Comparison of ENCODE assay signal across 14 cellular contexts in the genomic region with DNA sequence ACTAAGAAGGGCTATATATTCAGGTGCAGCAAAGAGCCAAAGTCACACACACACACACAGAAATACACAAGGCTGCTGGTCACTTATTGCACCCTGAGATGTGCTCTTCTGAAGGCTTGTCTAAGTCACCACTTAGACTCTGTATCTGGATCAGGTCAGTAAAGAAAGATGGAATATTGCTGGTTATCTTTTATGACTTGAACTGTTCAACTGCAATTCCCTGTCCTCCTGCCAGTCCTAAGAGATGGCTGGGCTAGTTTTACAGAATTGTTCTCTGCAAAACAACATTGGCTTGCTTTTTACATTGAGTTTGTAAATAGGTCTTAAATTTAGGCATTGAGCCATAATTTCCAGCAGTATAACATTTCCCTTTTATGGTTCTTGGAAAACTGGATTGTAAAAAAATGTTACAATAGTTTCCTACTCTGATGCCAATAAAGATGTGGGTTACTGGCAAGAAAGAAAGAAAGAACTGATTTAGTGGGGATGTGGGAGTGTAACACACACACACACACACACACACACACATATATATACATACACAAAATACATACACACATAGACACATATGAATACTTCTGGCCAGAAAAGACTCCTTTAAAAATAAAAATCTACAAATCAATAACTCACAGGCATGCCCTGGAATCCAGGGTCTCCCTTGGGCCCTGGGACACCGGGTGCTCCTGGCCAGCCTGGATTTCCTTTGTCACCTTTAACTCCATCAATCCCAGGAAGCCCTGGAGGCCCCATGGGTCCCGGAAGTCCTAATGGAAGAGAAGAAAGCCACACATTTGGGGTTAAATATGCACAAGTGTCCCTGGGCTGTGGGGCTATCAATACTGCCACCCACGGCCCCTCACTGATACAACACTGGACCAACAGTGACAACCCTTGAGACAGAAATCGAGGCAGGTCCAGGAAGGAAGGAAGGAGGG.
"Had no signal": no experiment of that assay in that cellular context is flagged by ENCODE, and none has a peak within 500 bp of the region (broad histone marks: within the 10 kb centered on the region; RNA-seq: fewer than 3 reads in every experiment).

No MANE protein-coding gene starts in this region.

- H3K27me3 Mint-ChIP-seq: activated CD4-positive, alpha-beta memory T cell treated with anti-CD3 and anti-CD28 coated beads, Interleukin-2, amount 10 ng/mL, durations not matched to agents 7 days and 5 days had no signal

- H3K36me3 ChIP-seq: ovary had no signal

- H3K27me3 ChIP-seq: left lung, ovary, thyroid gland had no signal

- H3K27ac Mint-ChIP-seq: activated CD4-positive, alpha-beta memory T cell treated with anti-CD3 and anti-CD28 coated beads, Interleukin-2, amount 10 ng/mL, durations not matched to agents 7 days and 5 days; activated naive CD8-positive, alpha-beta T cell treated with anti-CD3 and anti-CD28 coated beads, Interleukin-2, amount 10 ng/mL, durations not matched to agents 7 days and 5 days; memory B cell; stimulated activated naive CD8-positive, alpha-beta T cell treated with anti-CD3 and anti-CD28 coated beads, Interleukin-15, Interleukin-2, amounts not matched to agents 100 ng/mL and 50 ng/mL, for 24 hours had no signal

- H3K4me1 Mint-ChIP-seq: activated CD4-positive, alpha-beta memory T cell treated with anti-CD3 and anti-CD28 coated beads, Interleukin-2, amount 10 ng/mL, durations not matched to agents 7 days and 5 days; activated naive CD8-positive, alpha-beta T cell treated with anti-CD3 and anti-CD28 coated beads, Interleukin-2, amount 10 ng/mL, durations not matched to agents 7 days and 5 days; memory B cell had no signal

- H3K4me1 ChIP-seq: thyroid gland had no signal

- H3K4me3 Mint-ChIP-seq: activated CD4-positive, alpha-beta memory T cell treated with anti-CD3 and anti-CD28 coated beads, Interleukin-2, amount 10 ng/mL, durations not matched to agents 7 days and 5 days; activated naive CD8-positive, alpha-beta T cell treated with anti-CD3 and anti-CD28 coated beads, Interleukin-2, amount 10 ng/mL, durations not matched to agents 7 days and 5 days; memory B cell; stimulated activated naive CD8-positive, alpha-beta T cell treated with anti-CD3 and anti-CD28 coated beads, Interleukin-15, Interleukin-2, amounts not matched to agents 100 ng/mL and 50 ng/mL, for 24 hours had no signal

- H3K36me3 Mint-ChIP-seq: activated naive CD8-positive, alpha-beta T cell treated with anti-CD3 and anti-CD28 coated beads, Interleukin-2, amount 10 ng/mL, durations not matched to agents 7 days and 5 days; memory B cell had no signal

- H3K4me3 ChIP-seq: left lung, ovary, thyroid gland had no signal

- ATAC-seq: left lung had no signal

- H3K27ac ChIP-seq: left lung, ovary, thyroid gland had no signal

- DNase-seq: activated CD4-positive, alpha-beta memory T cell treated with anti-CD3 and anti-CD28 coated beads, Interleukin-2, amount 10 ng/mL, durations not matched to agents 7 days and 5 days; activated naive CD8-positive, alpha-beta T cell treated with anti-CD3 and anti-CD28 coated beads, Interleukin-2, amount 10 ng/mL, durations not matched to agents 7 days and 5 days; caudate nucleus; cortex of kidney; effector memory CD4-positive, alpha-beta T cell; foreskin fibroblast; head of caudate nucleus; left lung; ovary; stimulated activated CD4-positive, alpha-beta T cell treated with anti-CD3 and anti-CD28 coated beads, Interleukin-4, amount 100 ng/mL, for 1 hour; stimulated activated CD8-positive, alpha-beta memory T cell treated with anti-CD3 and anti-CD28 coated beads, Interleukin-4, amount 100 ng/mL, for 48 hours; thyroid gland had no signal

- H3K9me3 ChIP-seq: thyroid gland had no signal
